ENCODE assay signal across 1 cellular context in genomic region chrX:103253608-103254007, GRCh38.
TF ChIP-seq lines count a peak whose summit lies in the region.

No MANE protein-coding gene starts in this region.

TF ChIP-seq in H1, 55 proteins besides CTCF, POLR2A, EP300 and RAD21:
- TF ChIP-seq ATF3 (IDR thresholded peaks at IDR 0.05; ENCODE audit: insufficient read depth, low read depth, low read length) (no peak), SP4 (IDR thresholded peaks at IDR 0.05; ENCODE audit: low read length) (no peak), SP1 (IDR thresholded peaks at IDR 0.05; ENCODE audit: low read depth, low read length) (no peak), SIN3A (conservative IDR thresholded peaks at IDR 0.05 in 1 of 2, IDR thresholded peaks at IDR 0.05 in 1 of 2; ENCODE audit: low read depth in 1 of 2, low read length in 2 of 2) (no peak), EGR1 (IDR thresholded peaks at IDR 0.05; ENCODE audit: borderline replicate concordance, low read depth, low read length) (no peak), YY1 (IDR thresholded peaks at IDR 0.05; ENCODE audit: low read depth, low read length) (no peak), KDM4A (IDR thresholded peaks at IDR 0.05; ENCODE audit: low read depth, low read length, severe bottlenecking) (no peak), FOSL1 (IDR thresholded peaks at IDR 0.05; ENCODE audit: insufficient read depth, low read depth, low read length) (no peak), TAF7 (optimal IDR thresholded peaks at IDR 0.05; ENCODE audit: borderline replicate concordance, low read depth, low read length) (no peak), GABPA (IDR thresholded peaks at IDR 0.05; ENCODE audit: borderline replicate concordance, insufficient read depth, low read length) (no peak), RNF2 (IDR thresholded peaks at IDR 0.05; ENCODE audit: borderline replicate concordance, low read depth, low read length, missing control alignments, poor library complexity, severe bottlenecking) (no peak), USF2 (IDR thresholded peaks at IDR 0.05; ENCODE audit: low read length) (no peak), CHD7 (IDR thresholded peaks at IDR 0.05; ENCODE audit: insufficient replicate concordance, low read length) (no peak), RFX5 (IDR thresholded peaks at IDR 0.05; ENCODE audit: borderline replicate concordance, low read depth, low read length) (no peak), SUZ12 (IDR thresholded peaks at IDR 0.05; ENCODE audit: low read length) (no peak), SAP30 (IDR thresholded peaks at IDR 0.05; ENCODE audit: insufficient read depth, insufficient replicate concordance, low read length) (no peak), CBX8 (IDR thresholded peaks at IDR 0.05; ENCODE audit: borderline replicate concordance, low read depth, low read length) (no peak), CHD2 (IDR thresholded peaks at IDR 0.05; ENCODE audit: low read length) (no peak), CREB1 (IDR thresholded peaks at IDR 0.05) (no peak), ASH2L (IDR thresholded peaks at IDR 0.05; ENCODE audit: low read length) (no peak)
